ENCODE assay signal across 8 cellular contexts in genomic region chr19:37217855-37218591, GRCh38. TPM values are rescaled to one million over a fixed set of nuclear protein-coding genes. Genes with fewer than 3 reads are reported as not detected.
DNase-seq lines count a peak whose midpoint lies in the region; ATAC-seq and TF ChIP-seq lines count a peak whose summit lies in the region.

ZNF383 (plus strand) TSS chr19:37218214; CDS start chr19:37230454, 12,240 bp downstream.

- H2AFZ ChIP-seq in IMR-90 (replicated peaks; ENCODE audit: low read length, poor library complexity), result peak within 1 kb of the TSS; percentile 98

- H3K27me3 ChIP-seq in IMR-90 (ENCODE audit: control insufficient read depth, insufficient read depth, low read length), result no peaks in the 10 kb centered on the region
- no peaks in the 10 kb centered on the region for H3K27me3 ChIP-seq in esophagus muscularis mucosa
- no peaks in the 10 kb centered on the region for H3K27me3 ChIP-seq in muscle layer of duodenum (ENCODE audit: low read depth, low read length)

- peak within 1 kb of the TSS; percentile 85 for H3K4me2 ChIP-seq in IMR-90 (ENCODE audit: low read depth, low read length)

- H2BK20ac ChIP-seq in IMR-90 (ENCODE audit: low read depth, low read length), result peak within 1 kb of the TSS; percentile 58; the same call in 1 of the 2 replicates

- CTCF ChIA-PET in IMR-90 (lab: Yijun Ruan, JAX), result interaction anchor here (1.6 kb wide), 1 partner anchor 11 kb away, joined by 3 read pairs; no protein-coding TSS in a partner anchor

- H3K9me3 Mint-ChIP-seq in activated T-cell treated with anti-CD3 and anti-CD28 coated beads, Interleukin-2, amount 50 U/mL, for 24 hours, result peaks cover 36% of the 10 kb centered on the region

- TF ChIP-seq CTCF in IMR-90 (conservative IDR thresholded peaks at IDR 0.05; ENCODE audit: low read depth, low read length), result no peak
- TF ChIP-seq CTCF in esophagus muscularis mucosa (IDR thresholded peaks at IDR 0.05), result no peak

- peak within 1 kb of the TSS; percentile 44 for H2AK5ac ChIP-seq in IMR-90 (ENCODE audit: low read depth, low read length)

- H3K4me3 ChIP-seq in IMR-90 (ENCODE audit: insufficient read depth, low read depth, low read length) (peak within 1 kb of the TSS; percentile 66), esophagus muscularis mucosa (peak within 1 kb of the TSS; percentile 79 to 87 (median 84)), muscle layer of duodenum (ENCODE audit: low read depth in 1 of 2, low read length in 2 of 2) (peak within 1 kb of the TSS; percentile 94 to 96)

- POLR2A ChIA-PET in IMR-90 (lab: Charles Lee; ENCODE audit: unreplicated experiment), result interaction anchor here (0.6 to 0.8 kb wide), 2 partner anchors 11 to 100 kb away, joined by 3 to 4 read pairs; no protein-coding TSS in a partner anchor

- peak within 1 kb of the TSS; percentile 96 for H2BK120ac ChIP-seq in IMR-90 (ENCODE audit: low read depth, low read length)

- peak within 1 kb of the TSS; percentile 92 for H3K4me3 Mint-ChIP-seq in activated T-cell treated with anti-CD3 and anti-CD28 coated beads, Interleukin-2, amount 50 U/mL, for 24 hours

- BruUV-seq in IMR-90 (replicated peaks; lab: Mats Ljungman, UMichigan), result no TSS peak

- peak within 1 kb of the TSS; percentile 98 for H3K27ac Mint-ChIP-seq in activated T-cell treated with anti-CD3 and anti-CD28 coated beads, Interleukin-2, amount 50 U/mL, for 24 hours

- H3K14ac ChIP-seq in IMR-90 (replicated peaks; ENCODE audit: low read depth, low read length), result peak within 1 kb of the TSS; percentile 97

- no peaks in the 10 kb centered on the region for H4K20me1 ChIP-seq in IMR-90 (ENCODE audit: insufficient read depth, low read length)

- H4K8ac ChIP-seq in IMR-90 (ENCODE audit: low read depth in 2 of 2, low read length in 2 of 2), result peak within 1 kb of the TSS; percentile 99 to 100

- H2AK9ac ChIP-seq in IMR-90 (replicated peaks; ENCODE audit: low read depth, low read length, poor library complexity), result peak within 1 kb of the TSS; percentile 92

- TF ChIP-seq POLR2A in IMR-90 (IDR thresholded peaks at IDR 0.05; ENCODE audit: low read depth, low read length) (no peak), esophagus muscularis mucosa (IDR thresholded peaks at IDR 0.05; ENCODE audit: low read depth) (no peak)

- H3K27me3 Mint-ChIP-seq in activated T-cell treated with anti-CD3 and anti-CD28 coated beads, Interleukin-2, amount 50 U/mL, for 24 hours, result no peaks in the 10 kb centered on the region

- WGBS in IMR-90 (ENCODE audit: extremely low coverage in 2 of 2, insufficient read length in 1 of 2), 2 experiments, result 0% methylated on average over 26 of the region's 41 CpGs; no CpG with 5 or more reads in 1 of the 2 experiments
- under 1% methylated on average over 32 of the region's 41 CpGs for WGBS in esophagus muscularis mucosa

- H3K18ac ChIP-seq in IMR-90 (ENCODE audit: low read depth, low read length), result peak within 1 kb of the TSS; percentile 86

- H3K36me3 ChIP-seq in IMR-90 (ENCODE audit: control insufficient read depth, insufficient read depth, low read length) (peaks cover 6% of the 10 kb centered on the region), esophagus muscularis mucosa (peaks cover 0 to 28% (median 10%) of the 10 kb centered on the region in 4 donors), muscle layer of duodenum (ENCODE audit: control insufficient read depth in 1 of 2, insufficient read depth in 2 of 2, low read length in 2 of 2) (peaks cover 0 to 27% of the 10 kb centered on the region in 2 donors)

- H3K36me3 Mint-ChIP-seq in activated T-cell treated with anti-CD3 and anti-CD28 coated beads, Interleukin-2, amount 50 U/mL, for 24 hours (ENCODE audit: low read depth), result peaks cover 63% of the 10 kb centered on the region

- H3K4me1 ChIP-seq in IMR-90 (ENCODE audit: control insufficient read depth, insufficient read depth, low read length) (no peaks in the 10 kb centered on the region), esophagus muscularis mucosa (peaks cover 16 to 27% (median 22%) of the 10 kb centered on the region in 4 donors), muscle layer of duodenum (ENCODE audit: control insufficient read depth in 1 of 2, insufficient read depth in 2 of 2, low read length in 2 of 2) (peaks cover 3 to 10% of the 10 kb centered on the region in 2 donors)

- TF ChIP-seq EP300 in esophagus muscularis mucosa (IDR thresholded peaks at IDR 0.05), result no peak

- no peaks in the 10 kb centered on the region for H3K9me1 ChIP-seq in IMR-90 (ENCODE audit: insufficient read depth, low read length)

- H3K9me3 ChIP-seq in IMR-90 (ENCODE audit: control insufficient read depth, insufficient read depth, low read length) (no peaks in the 10 kb centered on the region), esophagus muscularis mucosa (no peaks in the 10 kb centered on the region), muscle layer of duodenum (ENCODE audit: control insufficient read depth in 1 of 2, low read length in 2 of 2) (no peaks in the 10 kb centered on the region)

- DNase-seq in DMS 273 treated with DMSO at 0.1 percent for 48 hours (lab: John Stamatoyannopoulos, UW) (peak; percentile 88), IMR-90 (peak; percentile 84), OCI-M2 (lab: John Stamatoyannopoulos, UW; ENCODE audit: unreplicated experiment) (peak; percentile 100), esophagus muscularis mucosa (ENCODE audit: extremely low spot score) (peak; percentile 95)
- DNase-seq in activated T-cell treated with anti-CD3 and anti-CD28 coated beads, Interleukin-2, amount 50 U/mL, for 24 hours, result peak; percentile 92
- DNase-seq in stimulated activated CD8-positive, alpha-beta memory T cell treated with anti-CD3 and anti-CD28 coated beads, Interleukin-7, amount 100 ng/mL, for 24 hours (ENCODE audit: low read depth), result peak; percentile 62

- peak within 1 kb of the TSS; percentile 94 for H3K56ac ChIP-seq in IMR-90 (ENCODE audit: extremely low read depth, insufficient read depth, low read length)

- in situ Hi-C loops in IMR-90 (cut with MboI; ENCODE audit: low sequenced_read_pairs), result loop anchor here (25.0 kb wide), 1 partner anchor 1006 kb away; the partner anchor contains the start of genes ZNF146 and ZNF565

- H3K9ac ChIP-seq in IMR-90 (ENCODE audit: low read depth, low read length), result peak within 1 kb of the TSS; percentile 97

- intact Hi-C loops in IMR-90 (cut with micrococcal nuclease), result loop anchor here (5.0 kb wide), 1 partner anchor 154 kb away; the partner anchor contains the start of gene ZNF527
- intact Hi-C loops in esophagus muscularis mucosa (cut with DNase I), result loop anchor here (5.0 kb wide), 1 partner anchor 246 kb away; no protein-coding TSS in a partner anchor

- H2BK5ac ChIP-seq in IMR-90 (ENCODE audit: low read depth, low read length, poor library complexity, severe bottlenecking), result peak within 1 kb of the TSS; percentile 95

- dilution Hi-C loops in IMR-90 (cut with HindIII; ENCODE audit: low sequenced_read_pairs, unreplicated experiment), result no loop called here

- H3K4me1 Mint-ChIP-seq in activated T-cell treated with anti-CD3 and anti-CD28 coated beads, Interleukin-2, amount 50 U/mL, for 24 hours (ENCODE audit: low read depth), result peaks cover 30% of the 10 kb centered on the region

- H3K27ac ChIP-seq in IMR-90 (ENCODE audit: insufficient read depth, low read length) (peak within 1 kb of the TSS; percentile 96), esophagus muscularis mucosa (replicated peaks in 1 of 4) (peak within 1 kb of the TSS; percentile 86 to 92 (median 89)), muscle layer of duodenum (ENCODE audit: low read length) (peak within 1 kb of the TSS; percentile 94)

- peak within 1 kb of the TSS; percentile 94 for H3K23ac ChIP-seq in IMR-90 (ENCODE audit: low read depth, low read length)

- peak within 1 kb of the TSS; percentile 98 for H4K91ac ChIP-seq in IMR-90 (ENCODE audit: insufficient read depth, low read depth, low read length)

- TF ChIP-seq RAD21 in IMR-90 (IDR thresholded peaks at IDR 0.05; ENCODE audit: low read length), result no peak

- H4K5ac ChIP-seq in IMR-90 (ENCODE audit: low read depth, low read length), result peak within 1 kb of the TSS; percentile 96

- H2BK15ac ChIP-seq in IMR-90 (ENCODE audit: low read depth, low read length), result peak within 1 kb of the TSS; percentile 88; the same call in 2 of the 3 replicates

- ATAC-seq in GM21529 (IDR thresholded peaks at IDR 0.05; ENCODE audit: unreplicated experiment), result peak; percentile 91
- peak; percentile 98 for ATAC-seq in IMR-90 (ENCODE audit: low read depth)

- peak within 1 kb of the TSS; percentile 96 for H3K4ac ChIP-seq in IMR-90 (ENCODE audit: low read depth, low read length)

- H3K79me1 ChIP-seq in IMR-90 (ENCODE audit: low read depth in 1 of 2, low read length in 2 of 2), result peaks cover 10 to 20% of the 10 kb centered on the region in 2 experiments

TF ChIP-seq in IMR-90, 13 proteins besides CTCF, POLR2A, EP300 and RAD21 (continues in another document):
- TF ChIP-seq CHD1 (IDR thresholded peaks at IDR 0.05; ENCODE audit: low read depth, low read length) (no peak), ELK1 (IDR thresholded peaks at IDR 0.05; ENCODE audit: borderline replicate concordance, low read depth, low read length) (no peak), NFE2L2 (IDR thresholded peaks at IDR 0.05; ENCODE audit: low read depth, low read length) (no peak), BHLHE40 (IDR thresholded peaks at IDR 0.05; ENCODE audit: low read depth, low read length) (no peak), CEBPB (IDR thresholded peaks at IDR 0.05; ENCODE audit: low read depth, low read length) (0 out of 2 replicates have a peak, but pooled peaks have one; percentile 19), RCOR1 (IDR thresholded peaks at IDR 0.05; ENCODE audit: insufficient replicate concordance, low read length) (no peak), MXI1 (IDR thresholded peaks at IDR 0.05; ENCODE audit: borderline replicate concordance, low read depth, low read length) (peak; percentile 47; the same call in 1 of the 2 replicates)

RNA-seq across cellular contexts. Expression of gene ZNF383, which starts in this region (rescaled TPM):
- total RNA-seq in IMR-90 (2012; rRNA removed) (3.6 and 4.5 TPM in 2 replicates), esophagus muscularis mucosa (10 to 100 TPM in 3 of 4 donors, 1 to 10 TPM in 1; 9.3 to 11.6 (median 11.2) TPM)
- polyA plus RNA-seq in IMR-90 (2012; rRNA removed), result 1.6 and 2.4 TPM in 2 replicates
- 0.48 and 0.92 TPM in 2 replicates for polyA plus RNA-seq in IMR-90 (2012; cell fraction: cytosol; rRNA removed)
- 2.1 and 8.1 TPM in 2 replicates for polyA plus RNA-seq in IMR-90 (2012; cell fraction: nucleus; rRNA removed; ENCODE audit: low replicate concordance)

Comparison
In these comparisons a context has a peak if more than half of its experiments do, and no peak if none do; other contexts are left out.
1. Peak in every context shown above with its lines: DNase-seq, ATAC-seq, H3K4me3 ChIP-seq and H3K27ac ChIP-seq.